Comparison of ENCODE assay signal across 16 cellular contexts in genomic region chr2:227150222-227150936, GRCh38. TPM values are rescaled to one million over a fixed set of nuclear protein-coding genes. Genes with fewer than 3 reads are reported as not detected.
"Had no signal": no experiment of that assay in that cellular context is flagged by ENCODE, and none has a peak within 500 bp of the region (broad histone marks: within the 10 kb centered on the region; RNA-seq: fewer than 3 reads in every experiment).

No MANE protein-coding gene starts in this region.

- H3K4me3 ChIP-seq: colonic mucosa, esophagus squamous epithelium, mucosa of descending colon, spleen had no signal

- H3K9me3 Mint-ChIP-seq: natural killer cell had no signal

- H3K27ac Mint-ChIP-seq: immature natural killer cell, natural killer cell had no signal

- ATAC-seq: foreskin keratinocyte, mucosa of descending colon, natural killer cell, sciatic nerve had no signal

- H3K4me3 Mint-ChIP-seq: immature natural killer cell, natural killer cell, neural crest cell had no signal

- H3K4me1 Mint-ChIP-seq: immature natural killer cell, natural killer cell, neural crest cell had no signal

- H3K36me3 Mint-ChIP-seq: natural killer cell had no signal

- DNase-seq: colonic mucosa; dermis blood vessel endothelial cell; esophagus squamous epithelium; foreskin keratinocyte; immature natural killer cell; mammary epithelial cell; natural killer cell; posterior cingulate gyrus; spleen; stimulated activated CD4-positive, alpha-beta T cell treated with anti-CD3 and anti-CD28 coated beads, Interleukin-15, amount 100 ng/mL, for 24 hours; stimulated activated CD4-positive, alpha-beta T cell treated with anti-CD3 and anti-CD28 coated beads, Interleukin-1b, Interleukin-23, amount 100 ng/mL, for 48 hours; stimulated activated CD4-positive, alpha-beta T cell treated with anti-CD3 and anti-CD28 coated beads, Interleukin-4, amount 100 ng/mL, for 4 hours; stimulated activated naive CD4-positive, alpha-beta T cell treated with Interleukin-2 at 50 U/mL for 16 hours had no signal

RNA-seq across cellular contexts. Expression of gene COL4A3, which starts 14.0 kb away (rescaled TPM):
- total RNA-seq: mammary epithelial cell, neural crest cell had no signal
